Comparison of ENCODE assay signal across 23 cellular contexts in the genomic region with DNA sequence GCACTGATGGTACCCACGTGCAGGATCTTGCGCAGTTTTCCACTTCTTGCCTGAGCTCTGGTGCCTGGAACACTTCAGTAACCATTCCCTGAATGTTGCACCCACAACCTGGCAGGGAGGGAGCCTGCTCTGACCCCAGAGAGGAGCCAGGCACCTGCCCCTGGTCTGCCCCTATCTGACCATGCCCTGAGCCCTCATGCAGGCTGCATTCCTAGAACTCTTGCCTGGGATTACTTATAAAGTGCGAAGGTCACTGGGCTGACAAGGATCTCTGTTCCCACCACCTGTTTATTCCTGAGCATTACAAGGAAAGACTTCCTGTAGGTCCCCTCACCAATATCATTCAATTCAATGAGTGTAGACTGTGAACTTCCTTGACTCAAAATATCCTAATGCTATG.
"Had no signal": no experiment of that assay in that cellular context is flagged by ENCODE, and none has a peak within 500 bp of the region (broad histone marks: within the 10 kb centered on the region; RNA-seq: fewer than 3 reads in every experiment).

No MANE protein-coding gene starts in this region.

- H3K27ac Mint-ChIP-seq: activated CD4-positive, alpha-beta memory T cell treated with anti-CD3 and anti-CD28 coated beads, Interleukin-2, amount 10 ng/mL, durations not matched to agents 7 days and 5 days; activated CD4-positive, alpha-beta T cell treated with anti-CD3 and anti-CD28 coated beads, Interleukin-2, amount 10 ng/mL, durations not matched to agents 24 days and 14 days; activated naive CD4-positive, alpha-beta T cell treated with anti-CD3 and anti-CD28 coated beads, Interleukin-2, amount 50 U/mL, for 24 hours; activated T-cell treated with anti-CD3 and anti-CD28 coated beads, Interleukin-2, amount 50 U/mL, for 72 hours; mesothelial cell of epicardium; natural killer cell treated with Interleukin-12 subunit alpha and Interleukin-12 subunit beta and Interleukin-15 and Interleukin-18, amount 100 ng/mL, for 72 hours; T-helper 17 cell had no signal

- H3K36me3 Mint-ChIP-seq: activated naive CD4-positive, alpha-beta T cell treated with anti-CD3 and anti-CD28 coated beads, Interleukin-2, amount 50 U/mL, for 24 hours; natural killer cell treated with Interleukin-12 subunit alpha and Interleukin-12 subunit beta and Interleukin-15 and Interleukin-18, amount 100 ng/mL, for 72 hours had no signal

- H3K27ac ChIP-seq: breast epithelium, neutrophil, pancreas, sigmoid colon, thoracic aorta, upper lobe of right lung had no signal

- H3K4me3 Mint-ChIP-seq: activated CD4-positive, alpha-beta memory T cell treated with anti-CD3 and anti-CD28 coated beads, Interleukin-2, amount 10 ng/mL, durations not matched to agents 7 days and 5 days; activated CD4-positive, alpha-beta T cell treated with anti-CD3 and anti-CD28 coated beads, Interleukin-2, amount 10 ng/mL, durations not matched to agents 24 days and 14 days; activated naive CD4-positive, alpha-beta T cell treated with anti-CD3 and anti-CD28 coated beads, Interleukin-2, amount 50 U/mL, for 24 hours; activated T-cell treated with anti-CD3 and anti-CD28 coated beads, Interleukin-2, amount 50 U/mL, for 72 hours; central memory CD8-positive, alpha-beta T cell; mesothelial cell of epicardium; natural killer cell treated with Interleukin-12 subunit alpha and Interleukin-12 subunit beta and Interleukin-15 and Interleukin-18, amount 100 ng/mL, for 72 hours; T-helper 17 cell had no signal

- DNase-seq: activated CD4-positive, alpha-beta memory T cell treated with anti-CD3 and anti-CD28 coated beads, Interleukin-2, amount 10 ng/mL, durations not matched to agents 7 days and 5 days; activated CD4-positive, alpha-beta T cell treated with anti-CD3 and anti-CD28 coated beads, Interleukin-2, amount 10 ng/mL, durations not matched to agents 24 days and 14 days; activated effector memory CD4-positive, alpha-beta T cell treated with anti-CD3 and anti-CD28 coated beads, Interleukin-2, amount 50 U/mL, for 16 hours; activated T-cell treated with anti-CD3 and anti-CD28 coated beads, Interleukin-2, amount 50 U/mL, for 72 hours; effector memory CD4-positive, alpha-beta T cell; hypothalamus; left cardiac atrium; pancreas; sigmoid colon; stimulated activated CD4-positive, alpha-beta T cell treated with anti-CD3 and anti-CD28 coated beads, Interleukin-2, amount 100 ng/mL, for 48 hours; stimulated activated naive CD4-positive, alpha-beta T cell treated with Interleukin-2 at 50 U/mL for 16 hours; SW 1271; T-helper 17 cell; upper lobe of right lung had no signal

- H3K4me3 ChIP-seq: breast epithelium, pancreas, sigmoid colon, thoracic aorta, upper lobe of right lung had no signal

- H3K9me3 ChIP-seq: breast epithelium, neutrophil, pancreas, sigmoid colon, thoracic aorta, upper lobe of right lung had no signal

- H3K27me3 ChIP-seq: breast epithelium, neutrophil, pancreas, sigmoid colon, upper lobe of right lung had no signal

- H3K4me1 ChIP-seq: breast epithelium had no signal

- H3K9me3 Mint-ChIP-seq: activated CD4-positive, alpha-beta memory T cell treated with anti-CD3 and anti-CD28 coated beads, Interleukin-2, amount 10 ng/mL, durations not matched to agents 7 days and 5 days; activated CD4-positive, alpha-beta T cell treated with anti-CD3 and anti-CD28 coated beads, Interleukin-2, amount 10 ng/mL, durations not matched to agents 24 days and 14 days; activated naive CD4-positive, alpha-beta T cell treated with anti-CD3 and anti-CD28 coated beads, Interleukin-2, amount 50 U/mL, for 24 hours; central memory CD8-positive, alpha-beta T cell; natural killer cell treated with Interleukin-12 subunit alpha and Interleukin-12 subunit beta and Interleukin-15 and Interleukin-18, amount 100 ng/mL, for 72 hours had no signal

- H3K36me3 ChIP-seq: breast epithelium, neutrophil, pancreas, sigmoid colon, thoracic aorta, upper lobe of right lung had no signal

- H3K4me1 Mint-ChIP-seq: central memory CD8-positive, alpha-beta T cell had no signal

- H3K27me3 Mint-ChIP-seq: activated naive CD4-positive, alpha-beta T cell treated with anti-CD3 and anti-CD28 coated beads, Interleukin-2, amount 50 U/mL, for 24 hours had no signal

- ATAC-seq: activated CD4-positive, CD25-positive, alpha-beta regulatory T cell treated with anti-CD3 and anti-CD28 coated beads, Interleukin-2, amount 50 U/mL, for 24 hours; activated T-cell treated with anti-CD3 and anti-CD28 coated beads, Interleukin-2, amount 50 U/mL, for 72 hours; esophagus mucosa; left cardiac atrium; pancreas; T-helper 17 cell; upper lobe of right lung had no signal
